ENCODE assay signal across 35 cellular contexts in the genomic region with DNA sequence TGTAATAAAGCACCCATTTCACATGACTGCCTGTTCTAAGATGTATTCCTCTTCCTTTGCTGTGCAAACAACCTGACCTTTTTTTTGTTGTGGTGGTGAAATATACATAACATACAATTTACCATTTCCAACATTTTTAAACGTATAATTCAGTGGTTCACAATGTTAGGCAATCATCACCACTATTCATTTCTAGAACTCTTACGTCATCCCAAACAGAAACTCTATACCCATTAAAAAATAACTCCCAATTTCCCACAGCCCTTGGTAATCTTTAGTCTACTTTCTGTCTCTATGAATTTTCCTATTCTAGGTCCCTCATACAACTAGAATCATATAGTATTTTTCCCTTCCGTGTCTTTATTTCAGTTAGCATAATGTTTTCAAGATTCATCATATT. TPM values are rescaled to one million over a fixed set of nuclear protein-coding genes. Genes with fewer than 3 reads are reported as not detected.
DNase-seq lines count a peak whose midpoint lies in the region; ATAC-seq and TF ChIP-seq lines count a peak whose summit lies in the region.
"Had no signal": no experiment of that assay in that cellular context is flagged by ENCODE, and none has a peak within 500 bp of the region (broad histone marks: within the 10 kb centered on the region; RNA-seq: fewer than 3 reads in every experiment).

No MANE protein-coding gene starts in this region.

- H3K4me3 Mint-ChIP-seq in Calu3 (ENCODE audit: low read depth, unreplicated experiment), result no peak overlapping the region
- H3K4me3 Mint-ChIP-seq: activated CD8-positive, alpha-beta T cell treated with anti-CD3 and anti-CD28 coated beads for 36 hours; B cell; CD4-positive, alpha-beta memory T cell; effector memory CD8-positive, alpha-beta T cell; H9; naive B cell; stimulated activated naive CD8-positive, alpha-beta T cell treated with anti-CD3 and anti-CD28 coated beads, Interleukin-15, amount 100 ng/mL, for 72 hours had no signal

- no peak for ATAC-seq in sciatic nerve
- ATAC-seq: activated CD8-positive, alpha-beta T cell treated with anti-CD3 and anti-CD28 coated beads for 36 hours; activated naive CD4-positive, alpha-beta T cell treated with anti-CD3 and anti-CD28 coated beads, Interleukin-2, amount 50 U/mL, for 72 hours; effector memory CD8-positive, alpha-beta T cell; foreskin keratinocyte; Panc1; right cardiac atrium; stimulated activated naive CD8-positive, alpha-beta T cell treated with anti-CD3 and anti-CD28 coated beads, Interleukin-15, amount 100 ng/mL, for 72 hours had no signal

- no peak for TF ChIP-seq CTCF in Calu3 (IDR thresholded peaks at IDR 0.05; ENCODE audit: unreplicated experiment)
- no peak for TF ChIP-seq CTCF in fibroblast of pulmonary artery (IDR thresholded peaks at IDR 0.05; ENCODE audit: low read length, missing control alignments)

- H3K36me3 ChIP-seq in KOPT-K1 (ENCODE audit: insufficient read depth, low read length) (no peaks in the 10 kb centered on the region), adipocyte (ENCODE audit: control insufficient read depth, insufficient read depth, low read length, severe bottlenecking) (no peaks in the 10 kb centered on the region)
- H3K36me3 ChIP-seq: cardiac muscle cell, neutrophil, thoracic aorta, uterus had no signal

- H3K9me3 Mint-ChIP-seq in Calu3 (ENCODE audit: low read depth, unreplicated experiment), result peaks cover 2% of the 10 kb centered on the region
- H3K9me3 Mint-ChIP-seq: activated CD8-positive, alpha-beta T cell treated with anti-CD3 and anti-CD28 coated beads for 36 hours; CD4-positive, alpha-beta memory T cell; effector memory CD8-positive, alpha-beta T cell; H9; stimulated activated naive CD8-positive, alpha-beta T cell treated with anti-CD3 and anti-CD28 coated beads, Interleukin-15, amount 100 ng/mL, for 72 hours had no signal

- no peak overlapping the region for H3K9ac ChIP-seq in adipocyte (ENCODE audit: low read length)

- intact Hi-C loops in Calu3 (cut with micrococcal nuclease; ENCODE audit: unreplicated experiment), result no loop called here
- intact Hi-C loops in sciatic nerve (cut with DNase I), result no loop called here

- H3K36me3 Mint-ChIP-seq in Calu3 (ENCODE audit: insufficient read depth, unreplicated experiment), result peaks cover 4% of the 10 kb centered on the region
- H3K36me3 Mint-ChIP-seq: activated naive CD4-positive, alpha-beta T cell treated with anti-CD3 and anti-CD28 coated beads, Interleukin-2, amount 50 U/mL, for 72 hours; CD4-positive, alpha-beta memory T cell; naive B cell had no signal

- H3K4me1 ChIP-seq in adipocyte (ENCODE audit: control insufficient read depth, insufficient read depth, low read length), result peaks cover 3% of the 10 kb centered on the region
- H3K4me1 ChIP-seq: uterus had no signal

- CTCF ChIA-PET in Calu3 (lab: Charles Lee), result no interaction called here

- peak overlapping the region; percentile 32 for H3K27ac Mint-ChIP-seq in Calu3 (ENCODE audit: unreplicated experiment)
- H3K27ac Mint-ChIP-seq: activated CD8-positive, alpha-beta T cell treated with anti-CD3 and anti-CD28 coated beads for 36 hours; B cell; CD4-positive, alpha-beta memory T cell; effector memory CD8-positive, alpha-beta T cell; H9; naive B cell; stimulated activated naive CD8-positive, alpha-beta T cell treated with anti-CD3 and anti-CD28 coated beads, Interleukin-15, amount 100 ng/mL, for 72 hours had no signal

- H3K4me3 ChIP-seq in adipocyte (ENCODE audit: low read length) (no peak overlapping the region), fibroblast of pulmonary artery (replicated peaks; ENCODE audit: low read depth, low read length) (no peak overlapping the region)
- H3K4me3 ChIP-seq: cardiac muscle cell, thoracic aorta, uterus had no signal

- no peaks in the 10 kb centered on the region for H3K27me3 ChIP-seq in adipocyte (replicated peaks; ENCODE audit: control insufficient read depth, insufficient read depth, low read length)
- H3K27me3 ChIP-seq: cardiac muscle cell, foreskin keratinocyte, neutrophil, uterus had no signal

- peaks cover 7% of the 10 kb centered on the region for H3K9me3 ChIP-seq in KOPT-K1 (ENCODE audit: insufficient read depth, low read length, poor library complexity, severe bottlenecking)
- H3K9me3 ChIP-seq in adipocyte (ENCODE audit: control insufficient read depth, low read length), result peaks cover 10% of the 10 kb centered on the region
- H3K9me3 ChIP-seq: neutrophil, thoracic aorta, uterus had no signal

- DNase-seq in Calu3 (no peak), adipocyte (ENCODE audit: low read depth) (peak; percentile 54), fibroblast of pulmonary artery (ENCODE audit: low read depth) (peak; percentile 38), sciatic nerve (ENCODE audit: low spot score) (no peak), hippocampal formation (lab: John Stamatoyannopoulos, UW) (no peak), activated T-cell treated with anti-CD3 and anti-CD28 coated beads for 4 hours (no peak)
- no peak for DNase-seq in central memory CD4-positive, alpha-beta T cell
- DNase-seq: activated CD8-positive, alpha-beta T cell treated with anti-CD3 and anti-CD28 coated beads for 36 hours; anterior cingulate cortex; CD4-positive, alpha-beta memory T cell; DMS 273 treated with DMSO at 0.1 percent for 48 hours; effector memory CD8-positive, alpha-beta T cell; H9; head of caudate nucleus; Karpas-422; midbrain; naive B cell; NCI-H1048; NCI-H1694; NCI-H524; right cardiac atrium; SHP77; stimulated activated CD4-positive, alpha-beta T cell treated with anti-CD3 and anti-CD28 coated beads, Interleukin-12 subunit alpha, Interleukin-12 subunit beta, amount 100 ng/mL, for 4 hours; stimulated activated CD4-positive, alpha-beta T cell treated with anti-CD3 and anti-CD28 coated beads, Interleukin-2, amount 100 ng/mL, for 48 hours; stimulated activated naive CD8-positive, alpha-beta T cell treated with anti-CD3 and anti-CD28 coated beads, Interleukin-15, amount 100 ng/mL, for 72 hours; T-helper 2 cell; uterus had no signal

- no TSS peak for BruUV-seq in Calu3 (replicated peaks; lab: Mats Ljungman, UMichigan)

- H3K4me1 Mint-ChIP-seq in Calu3 (ENCODE audit: low read depth, unreplicated experiment), result peaks cover 37% of the 10 kb centered on the region
- H3K4me1 Mint-ChIP-seq: B cell; CD4-positive, alpha-beta memory T cell; H9; naive B cell; stimulated activated naive CD8-positive, alpha-beta T cell treated with anti-CD3 and anti-CD28 coated beads, Interleukin-15, amount 100 ng/mL, for 72 hours had no signal

- H3K27ac ChIP-seq in KOPT-K1 (ENCODE audit: low read depth, low read length, poor library complexity, severe bottlenecking), result peak overlapping the region; percentile 73
- H3K27ac ChIP-seq: cardiac muscle cell, foreskin keratinocyte, neutrophil, thoracic aorta, uterus had no signal

- H3K27me3 Mint-ChIP-seq in Calu3 (ENCODE audit: unreplicated experiment), result no peaks in the 10 kb centered on the region
- H3K27me3 Mint-ChIP-seq: B cell; CD4-positive, alpha-beta memory T cell; effector memory CD8-positive, alpha-beta T cell; naive B cell; stimulated activated naive CD8-positive, alpha-beta T cell treated with anti-CD3 and anti-CD28 coated beads, Interleukin-15, amount 100 ng/mL, for 72 hours had no signal

RNA-seq across cellular contexts. Expression of a gene that starts 36.7 kb away (rescaled TPM):
- total RNA-seq in Calu3 (2022), result 118 and 143 TPM in 2 replicates
- 56.9 TPM for total RNA-seq in sciatic nerve
- total RNA-seq: activated CD8-positive, alpha-beta T cell treated with anti-CD3 and anti-CD28 coated beads for 36 hours; activated naive CD4-positive, alpha-beta T cell treated with anti-CD3 and anti-CD28 coated beads, Interleukin-2, amount 50 U/mL, for 72 hours; B cell; CD4-positive, alpha-beta memory T cell had no signal

Comparison
In these comparisons a context has a peak if more than half of its experiments do, and no peak if none do; other contexts are left out.
1. DNase-seq: peak in adipocyte (single experiment) and fibroblast of pulmonary artery (single experiment); none in Calu3 (single experiment), sciatic nerve (single experiment), hippocampal formation (0 of 2), activated T-cell treated with anti-CD3 and anti-CD28 coated beads for 4 hours (single experiment) and central memory CD4-positive, alpha-beta T cell (single experiment).